Comparison of ENCODE assay signal across 8 cellular contexts in the genomic region with DNA sequence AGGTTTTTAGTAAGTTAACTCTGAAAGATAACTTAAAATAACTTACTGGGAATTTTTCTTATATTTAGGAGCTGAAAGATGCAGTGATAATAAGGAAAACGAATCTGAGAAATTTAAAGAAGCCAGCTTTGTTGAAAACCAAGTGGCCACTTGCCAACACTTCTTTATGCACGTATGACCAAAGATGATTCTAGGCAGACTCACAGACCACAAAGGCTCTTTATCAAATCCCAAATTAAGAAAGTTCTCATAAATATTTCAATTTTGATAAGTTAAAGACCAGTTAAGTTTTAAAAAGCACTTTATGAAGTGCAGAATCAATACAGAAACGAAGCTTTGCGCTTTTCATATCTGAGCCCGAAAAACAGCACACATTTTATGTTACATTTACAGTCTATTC. TPM values are rescaled to one million over a fixed set of nuclear protein-coding genes. Genes with fewer than 3 reads are reported as not detected.
A peak's percentile ranks its signal among the peaks of the same experiment; 100 is the strongest.
DNase-seq lines count a peak whose midpoint lies in the region; ATAC-seq, FAIRE-seq and TF ChIP-seq lines count a peak whose summit lies in the region.

No MANE protein-coding gene starts in this region.

- intact Hi-C loops in left lung (cut with DNase I) (no loop called here), tibial artery (cut with DNase I; ENCODE audit: low total_unique reads) (loop anchor here (2.0 to 10.0 kb wide), 2 partner anchors 63 to 91 kb away; a partner anchor contains a TSS)

- H3K27me3 Mint-ChIP-seq in HFFc6 (ENCODE audit: insufficient read depth) = no peaks in the 10 kb centered on the region; the same call in 1 of the 2 replicates

- peaks cover 27% of the 10 kb centered on the region for H3K4me1 Mint-ChIP-seq in HFFc6 (ENCODE audit: low read depth)

- H2AFZ ChIP-seq in ACC112 (ENCODE audit: low read length, unreplicated experiment) = no peak overlapping the region

- H3K36me3 ChIP-seq in ACC112 (ENCODE audit: insufficient read depth, low read length) = no peaks in the 10 kb centered on the region
- H3K36me3 ChIP-seq in left lung = no peaks in the 10 kb centered on the region
- H3K36me3 ChIP-seq in tibial artery = no peaks in the 10 kb centered on the region

- no peak for FAIRE-seq in GM19239 (lab: Jason Lieb, UNC)

- peak overlapping the region; percentile 100 for H3K27ac Mint-ChIP-seq in HFFc6

- H3K9me3 Mint-ChIP-seq in HFFc6 = no peaks in the 10 kb centered on the region

- H3K27ac ChIP-seq in ACC112 (ENCODE audit: low read depth, low read length) = peak overlapping the region; percentile 91
- peak overlapping the region; percentile 96 to 99 for H3K27ac ChIP-seq in left lung
- H3K27ac ChIP-seq in tibial artery = peak overlapping the region; percentile 99

- peaks cover 25% of the 10 kb centered on the region for H3K36me3 Mint-ChIP-seq in HFFc6 (ENCODE audit: low read depth)

- H3K9me3 ChIP-seq in left lung (no peaks in the 10 kb centered on the region), tibial artery (no peaks in the 10 kb centered on the region)

- TF ChIP-seq CTCF in HFFc6 (IDR thresholded peaks at IDR 0.05) (no peak), astrocyte of the cerebellum (IDR thresholded peaks at IDR 0.05; ENCODE audit: low read depth, low read length, missing control alignments) (no peak), left lung (IDR thresholded peaks at IDR 0.05) (no peak), tibial artery (IDR thresholded peaks at IDR 0.05) (no peak)

- DNase-seq in HFFc6 (peak; percentile 28), astrocyte of the cerebellum (ENCODE audit: low read depth) (peak; percentile 41), left lung (no peak), tibial artery (no peak), NCI-H748 treated with DMSO at 0.1 percent for 48 hours (lab: John Stamatoyannopoulos, UW) (no peak), activated gamma-delta T cell (lab: John Stamatoyannopoulos, UW) (no peak), GM19239 (ENCODE audit: insufficient read length, low spot score) (no peak)

- peaks cover 64% of the 10 kb centered on the region for H3K79me2 ChIP-seq in ACC112 (ENCODE audit: control insufficient read depth, insufficient read depth, low read length, unreplicated experiment)

- H3K27me3 ChIP-seq in ACC112 (ENCODE audit: insufficient read depth, low read length) (no peaks in the 10 kb centered on the region), left lung (no peaks in the 10 kb centered on the region), tibial artery (no peaks in the 10 kb centered on the region)

- peaks cover 19% of the 10 kb centered on the region for H3K4me1 ChIP-seq in ACC112 (ENCODE audit: control insufficient read depth, insufficient read depth, low read length, unreplicated experiment)
- peaks cover 11 to 38% of the 10 kb centered on the region in 2 donors for H3K4me1 ChIP-seq in left lung
- peaks cover 0 to 55% (median 28%) of the 10 kb centered on the region in 4 donors for H3K4me1 ChIP-seq in tibial artery

- H3K4me3 ChIP-seq in ACC112 (ENCODE audit: low read depth, low read length) = peak overlapping the region; percentile 77
- H3K4me3 ChIP-seq in astrocyte of the cerebellum (ENCODE audit: low read depth, low read length) = peak overlapping the region; percentile 93
- H3K4me3 ChIP-seq in left lung = peak overlapping the region; percentile 83 to 89
- H3K4me3 ChIP-seq in tibial artery = peak overlapping the region; percentile 70 to 91

- ATAC-seq in left lung = no peak

- in situ Hi-C loops in astrocyte of the cerebellum (cut with HindIII; ENCODE audit: low sequenced_read_pairs) = loop anchor here (5.0 kb wide), 1 partner anchor 45 kb away; no protein-coding TSS in a partner anchor

- H3K4me3 Mint-ChIP-seq in HFFc6 = peak overlapping the region; percentile 99

RNA-seq across cellular contexts. Expression of a gene that starts 1.5 kb away (rescaled TPM):
- total RNA-seq in HFFc6 (2021; fragmentation: NEBNext Ultra II Directional; extraction: Animal tissue kit (Norgen Biotek cat#: 25700)) = 10 to 100 TPM; 81.1 to 92.5 (median 87.6) TPM
- 10 to 100 TPM; 75.2 to 86.1 TPM for total RNA-seq in left lung

Comparison
In these comparisons a context has a peak if more than half of its experiments do, and no peak if none do; other contexts are left out.
1. DNase-seq: peak in HFFc6 (single experiment) and astrocyte of the cerebellum (single experiment); none in left lung (0 of 2), tibial artery (0 of 2), NCI-H748 treated with DMSO at 0.1 percent for 48 hours (single experiment), activated gamma-delta T cell (single experiment) and GM19239 (single experiment).
2. Peak in every context shown above with its lines, with median percentiles within 50 percentile points of each other: H3K27ac ChIP-seq and H3K4me3 ChIP-seq.